Comparison of ENCODE assay signal across 8 cellular contexts in the genomic region with DNA sequence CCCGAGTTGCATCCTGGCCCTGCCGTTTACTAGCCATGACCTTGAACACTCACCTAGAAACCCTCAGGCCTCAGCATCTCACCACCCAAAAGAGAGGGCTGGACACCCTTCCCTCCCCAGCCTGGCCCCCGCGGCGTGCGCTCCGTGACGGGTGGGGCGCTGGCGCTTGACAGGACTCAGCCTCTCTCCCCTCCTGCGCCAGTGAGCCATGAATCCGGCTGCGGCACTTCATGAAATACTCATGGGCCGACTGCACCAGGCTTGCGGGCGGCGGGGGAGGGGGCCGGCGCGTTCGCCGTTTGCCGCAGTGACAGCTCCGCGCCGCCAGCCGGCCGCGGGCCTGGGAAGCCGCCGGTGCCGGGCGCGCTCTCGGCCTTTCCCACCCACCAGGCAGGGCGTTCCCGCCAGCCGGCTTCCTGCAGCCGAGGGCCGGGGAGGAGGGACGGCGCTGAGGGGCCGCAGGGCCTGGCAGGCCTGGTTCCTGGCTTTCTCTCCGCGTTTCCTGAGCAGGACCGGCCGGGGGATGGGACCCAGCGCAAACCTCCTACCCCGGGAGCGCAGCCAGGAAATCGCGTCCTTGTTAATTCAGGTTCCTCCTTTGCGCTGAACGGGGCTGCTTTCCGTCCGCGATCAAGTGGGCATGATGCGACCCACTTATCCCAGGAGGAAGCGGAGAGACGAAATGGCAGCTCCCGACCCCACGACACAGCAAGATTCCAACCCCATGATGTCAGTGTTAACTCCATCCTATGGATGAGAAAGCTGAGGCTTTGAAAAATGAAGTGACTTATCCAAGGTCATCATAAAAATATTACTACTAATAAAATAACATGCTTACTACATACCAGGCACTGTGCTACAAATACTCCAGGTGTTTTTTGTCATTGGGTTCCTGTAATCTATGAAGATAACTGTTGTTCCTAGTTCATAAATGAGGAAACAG. TPM values are rescaled to one million over a fixed set of nuclear protein-coding genes. Genes with fewer than 3 reads are reported as not detected.
A peak's percentile ranks its signal among the peaks of the same experiment; 100 is the strongest.
DNase-seq lines count a peak whose midpoint lies in the region; ATAC-seq and TF ChIP-seq lines count a peak whose summit lies in the region.

No MANE protein-coding gene starts in this region.

- H3K36me3 Mint-ChIP-seq in activated CD8-positive, alpha-beta T cell treated with anti-CD3 and anti-CD28 coated beads, Interleukin-2, amount 10 ng/mL, durations not matched to agents 7 days and 5 days (ENCODE audit: low read depth) = no peaks in the 10 kb centered on the region

- peaks cover 36% of the 10 kb centered on the region for H3K27me3 Mint-ChIP-seq in activated CD8-positive, alpha-beta T cell treated with anti-CD3 and anti-CD28 coated beads, Interleukin-2, amount 10 ng/mL, durations not matched to agents 7 days and 5 days (ENCODE audit: low read depth)

- peak; percentile 83 for ATAC-seq in activated CD8-positive, alpha-beta T cell treated with anti-CD3 and anti-CD28 coated beads, Interleukin-2, amount 10 ng/mL, durations not matched to agents 7 days and 5 days
- ATAC-seq in HG03520 (IDR thresholded peaks at IDR 0.05; ENCODE audit: unreplicated experiment) = no peak

- CTCF ChIA-PET in activated CD8-positive, alpha-beta T cell treated with anti-CD3 and anti-CD28 coated beads, Interleukin-2, amount 10 ng/mL, durations not matched to agents 7 days and 5 days (lab: Charles Lee) = interaction anchor here (0.7 to 12.6 kb wide), 7 partner anchors 10 to 112 kb away, joined by 3 to 735 read pairs (median 4); no protein-coding TSS in a partner anchor

- H3K4me1 ChIP-seq in ectodermal cell (ENCODE audit: control insufficient read depth, insufficient read depth, low read length) = no peaks in the 10 kb centered on the region

- H3K9me3 ChIP-seq in ectodermal cell (ENCODE audit: control insufficient read depth, low read length) = no peaks in the 10 kb centered on the region

- no peak overlapping the region for H3K27ac Mint-ChIP-seq in activated CD8-positive, alpha-beta T cell treated with anti-CD3 and anti-CD28 coated beads, Interleukin-2, amount 10 ng/mL, durations not matched to agents 7 days and 5 days

- peaks cover 21% of the 10 kb centered on the region for H3K4me1 Mint-ChIP-seq in activated CD8-positive, alpha-beta T cell treated with anti-CD3 and anti-CD28 coated beads, Interleukin-2, amount 10 ng/mL, durations not matched to agents 7 days and 5 days (ENCODE audit: low read depth)

- TF ChIP-seq CTCF in GM06990 (IDR thresholded peaks at IDR 0.05; ENCODE audit: insufficient read depth, low read length, poor library complexity, severe bottlenecking) (no peak), HFF-Myc (IDR thresholded peaks at IDR 0.05; ENCODE audit: low read depth, low read length, missing control alignments) (no peak)

- H3K9me3 Mint-ChIP-seq in activated CD8-positive, alpha-beta T cell treated with anti-CD3 and anti-CD28 coated beads, Interleukin-2, amount 10 ng/mL, durations not matched to agents 7 days and 5 days (ENCODE audit: insufficient read depth) = no peaks in the 10 kb centered on the region

- H3K27me3 ChIP-seq in GM06990 (replicated peaks; ENCODE audit: control insufficient read depth, insufficient read depth, low read length) (no peaks in the 10 kb centered on the region), ectodermal cell (ENCODE audit: control insufficient read depth, insufficient read depth, low read length, poor library complexity, severe bottlenecking) (peaks cover 39% of the 10 kb centered on the region)

- H3K36me3 ChIP-seq in GM06990 (ENCODE audit: control insufficient read depth, insufficient read depth, low read length) (no peaks in the 10 kb centered on the region), ectodermal cell (ENCODE audit: control insufficient read depth, insufficient read depth, low read length) (no peaks in the 10 kb centered on the region)

- H3K4me3 Mint-ChIP-seq in activated CD8-positive, alpha-beta T cell treated with anti-CD3 and anti-CD28 coated beads, Interleukin-2, amount 10 ng/mL, durations not matched to agents 7 days and 5 days = peak overlapping the region; percentile 59

- H3K4me3 ChIP-seq in GM06990 (replicated peaks; ENCODE audit: low read depth, low read length) (peak overlapping the region; percentile 65), HFF-Myc (replicated peaks; ENCODE audit: low read depth, low read length) (peak overlapping the region; percentile 42), ectodermal cell (ENCODE audit: insufficient read depth, low read depth, low read length) (peak overlapping the region; percentile 43)

- 3 to 4% methylated on average over 62 of the region's 62 CpGs for WGBS in ectodermal cell, 2 experiments

- DNase-seq in GM06990 (ENCODE audit: extremely low read depth, insufficient read length) (peak; percentile 90), HFF-Myc (ENCODE audit: extremely low read depth, low read depth) (no peak), NCI-H2196 (lab: John Stamatoyannopoulos, UW; ENCODE audit: unreplicated experiment) (peak; percentile 59), lung microvascular endothelial cell (ENCODE audit: low read depth in 2 of 2) (peak; percentile 95 to 97)
- DNase-seq in activated CD8-positive, alpha-beta T cell treated with anti-CD3 and anti-CD28 coated beads, Interleukin-2, amount 10 ng/mL, durations not matched to agents 7 days and 5 days = peak; percentile 59
- DNase-seq in stimulated activated CD8-positive, alpha-beta memory T cell treated with anti-CD3 and anti-CD28 coated beads, Interleukin-12 subunit alpha, Interleukin-12 subunit beta, amount 100 ng/mL, for 4 hours (ENCODE audit: low read depth) = peak; percentile 29

- POLR2A ChIA-PET in activated CD8-positive, alpha-beta T cell treated with anti-CD3 and anti-CD28 coated beads, Interleukin-2, amount 10 ng/mL, durations not matched to agents 7 days and 5 days (lab: Charles Lee) = no interaction called here

- no peak overlapping the region for H3K27ac ChIP-seq in ectodermal cell (ENCODE audit: insufficient read depth, low read depth, low read length, poor library complexity, severe bottlenecking)

RNA-seq across cellular contexts. Expression of a gene that starts 9.1 kb away (rescaled TPM):
- total RNA-seq in activated CD8-positive, alpha-beta T cell treated with anti-CD3 and anti-CD28 coated beads, Interleukin-2, amount 10 ng/mL, durations not matched to agents 7 days and 5 days = 10 to 100 TPM; 15.2 to 16.0 TPM
- polyA plus RNA-seq in ectodermal cell (2013, experiment 1 of 4) = 35.9 TPM
- polyA plus RNA-seq in ectodermal cell (2013, experiment 2 of 4) = 47.3 TPM
- polyA plus RNA-seq in ectodermal cell (2013, experiment 3 of 4) = 26.5 TPM
- polyA plus RNA-seq in ectodermal cell (2013, experiment 4 of 4) = 30.3 TPM
- total RNA-seq in lung microvascular endothelial cell = 29.4 and 30.4 TPM in 2 replicates

RNA-seq across cellular contexts. Expression of a gene that starts 39.6 kb away (rescaled TPM):
- not detected for total RNA-seq in activated CD8-positive, alpha-beta T cell treated with anti-CD3 and anti-CD28 coated beads, Interleukin-2, amount 10 ng/mL, durations not matched to agents 7 days and 5 days
- polyA plus RNA-seq in ectodermal cell (2013, experiment 1 of 4) = 4.4 TPM
- 5.6 TPM for polyA plus RNA-seq in ectodermal cell (2013, experiment 2 of 4)
- 3.6 TPM for polyA plus RNA-seq in ectodermal cell (2013, experiment 3 of 4)
- polyA plus RNA-seq in ectodermal cell (2013, experiment 4 of 4) = 3.6 TPM
- total RNA-seq in lung microvascular endothelial cell = under 0.01 and 0.22 TPM in 2 replicates
